In genomic region chr2:175168564-175168945, GRCh38 we compare ENCODE assay signal across 8 cellular contexts. TPM values are rescaled to one million over a fixed set of nuclear protein-coding genes. Genes with fewer than 3 reads are reported as not detected.
DNase-seq lines count a peak whose midpoint lies in the region; ATAC-seq and TF ChIP-seq lines count a peak whose summit lies in the region.

No MANE protein-coding gene starts in this region.

- H3K27ac ChIP-seq in Panc1 (ENCODE audit: low read length) (peak overlapping the region; percentile 91), smooth muscle cell (ENCODE audit: low read depth) (peak overlapping the region; percentile 31)

- H3K27me3 ChIP-seq in Panc1 (ENCODE audit: control insufficient read depth, insufficient read depth, low read length) (no peaks in the 10 kb centered on the region), smooth muscle cell (ENCODE audit: low read depth) (no peaks in the 10 kb centered on the region)

- H3F3A ChIP-seq in smooth muscle cell (ENCODE audit: low read depth) = no peaks in the 10 kb centered on the region

- in situ Hi-C loops in Panc1 (cut with HindIII; ENCODE audit: low pct_unique_long_range_greater_than_20kb, low sequenced_read_pairs) = no loop called here

- CTCF ChIA-PET in Panc1 (lab: Charles Lee) = interaction anchor here (0.7 kb wide), 1 partner anchor 11 kb away, joined by 3 read pairs; no protein-coding TSS in a partner anchor

- peak; percentile 25 for ATAC-seq in GM18519 (IDR thresholded peaks at IDR 0.05; ENCODE audit: low FRiP score, unreplicated experiment)
- peak; percentile 58 for ATAC-seq in Panc1

- POLR2A ChIA-PET in Panc1 (lab: Charles Lee) = interaction anchor here (0.6 to 1.1 kb wide), 4 partner anchors 10 to 397 kb away, joined by 3 to 13 read pairs (median 4); no protein-coding TSS in a partner anchor

- peaks cover 48% of the 10 kb centered on the region for H3K79me2 ChIP-seq in smooth muscle cell (ENCODE audit: low read depth)

- WGBS in smooth muscle cell (ENCODE audit: low lambda C conversion rate) = under 1% methylated on average over 11 of the region's 11 CpGs

- H4K20me1 ChIP-seq in smooth muscle cell (ENCODE audit: low read depth) = peaks cover 34% of the 10 kb centered on the region

- DNase-seq in HFF-Myc (ENCODE audit: extremely low read depth, low read depth) (no peak), Panc1 (ENCODE audit: low read depth, low spot score) (no peak), fibroblast of the aortic adventitia (ENCODE audit: low read depth) (no peak), smooth muscle cell (lab: John Stamatoyannopoulos, UW; ENCODE audit: unreplicated experiment) (no peak), DMS114 treated with DMSO at 0.1 percent for 48 hours (lab: John Stamatoyannopoulos, UW; ENCODE audit: unreplicated experiment) (no peak), hypothalamus (lab: John Stamatoyannopoulos, UW) (no peak), COR-L47 (lab: John Stamatoyannopoulos, UW) (no peak)

- TF ChIP-seq CTCF in HFF-Myc (IDR thresholded peaks at IDR 0.05; ENCODE audit: low read depth, low read length, missing control alignments) (no peak), Panc1 (IDR thresholded peaks at IDR 0.05) (no peak), fibroblast of the aortic adventitia (IDR thresholded peaks at IDR 0.05; ENCODE audit: insufficient read depth, low read length) (no peak), smooth muscle cell (IDR thresholded peaks at IDR 0.05; ENCODE audit: borderline replicate concordance, insufficient read depth, poor library complexity, severe bottlenecking) (no peak)

- peak overlapping the region; percentile 86 for H3K4me2 ChIP-seq in smooth muscle cell

- no peaks in the 10 kb centered on the region for H3K9me3 ChIP-seq in Panc1 (ENCODE audit: control insufficient read depth, insufficient read depth, low read depth, low read length)
- no peaks in the 10 kb centered on the region for H3K9me3 ChIP-seq in smooth muscle cell (replicated peaks; ENCODE audit: low read depth)

- intact Hi-C loops in Panc1 (cut with micrococcal nuclease; ENCODE audit: unreplicated experiment) = no loop called here

- H3K4me1 ChIP-seq in Panc1 (ENCODE audit: control insufficient read depth, insufficient read depth, low read length) (peaks cover 11% of the 10 kb centered on the region), smooth muscle cell (ENCODE audit: low read depth) (peaks cover 7% of the 10 kb centered on the region)

- BruUV-seq in Panc1 (replicated peaks; lab: Mats Ljungman, UMichigan) = TSS peak; percentile 95

- H3K36me3 ChIP-seq in Panc1 (ENCODE audit: control insufficient read depth, insufficient read depth, low read length) (peaks cover 7% of the 10 kb centered on the region), smooth muscle cell (ENCODE audit: low read depth) (no peaks in the 10 kb centered on the region)

- H2AFZ ChIP-seq in smooth muscle cell (ENCODE audit: low read depth) = peak overlapping the region; percentile 80

- H3K4me3 ChIP-seq in HFF-Myc (replicated peaks; ENCODE audit: low read depth, low read length) = peak overlapping the region; percentile 72
- H3K4me3 ChIP-seq in Panc1 (ENCODE audit: low read depth in 2 of 2, low read length in 2 of 2) = peak overlapping the region; percentile 79 to 99
- peak overlapping the region; percentile 86 for H3K4me3 ChIP-seq in fibroblast of the aortic adventitia (ENCODE audit: low read depth, low read length)
- peak overlapping the region; percentile 94 for H3K4me3 ChIP-seq in smooth muscle cell

- H3K9ac ChIP-seq in smooth muscle cell (ENCODE audit: low read depth) = peak overlapping the region; percentile 71

RNA-seq across cellular contexts. Expression of gene ATF2, which starts 0.6 kb away (rescaled TPM):
- total RNA-seq in Panc1 (2021; ENCODE audit: unreplicated experiment) (61.8 TPM), fibroblast of the aortic adventitia (ENCODE audit: low replicate concordance) (68.1 and 98.2 TPM in 2 replicates), smooth muscle cell (59.6 and 72.5 TPM in 2 replicates)
- 21.8 TPM for polyA plus RNA-seq in Panc1 (2012; ENCODE audit: insufficient read length)
- 17.8 and 28.0 TPM in 2 replicates for polyA plus RNA-seq in smooth muscle cell

RNA-seq across cellular contexts. Expression of gene ATP5MC3, which starts 13.0 kb away (rescaled TPM):
- 287 TPM for total RNA-seq in Panc1 (2021; ENCODE audit: unreplicated experiment)
- 315 TPM for polyA plus RNA-seq in Panc1 (2012; ENCODE audit: insufficient read length)
- 61.2 and 168 TPM in 2 replicates for total RNA-seq in fibroblast of the aortic adventitia (ENCODE audit: low replicate concordance)
- 204 and 251 TPM in 2 replicates for total RNA-seq in smooth muscle cell
- polyA plus RNA-seq in smooth muscle cell = 452 and 519 TPM in 2 replicates
